Comparison of ENCODE assay signal across 8 cellular contexts in the genomic region with DNA sequence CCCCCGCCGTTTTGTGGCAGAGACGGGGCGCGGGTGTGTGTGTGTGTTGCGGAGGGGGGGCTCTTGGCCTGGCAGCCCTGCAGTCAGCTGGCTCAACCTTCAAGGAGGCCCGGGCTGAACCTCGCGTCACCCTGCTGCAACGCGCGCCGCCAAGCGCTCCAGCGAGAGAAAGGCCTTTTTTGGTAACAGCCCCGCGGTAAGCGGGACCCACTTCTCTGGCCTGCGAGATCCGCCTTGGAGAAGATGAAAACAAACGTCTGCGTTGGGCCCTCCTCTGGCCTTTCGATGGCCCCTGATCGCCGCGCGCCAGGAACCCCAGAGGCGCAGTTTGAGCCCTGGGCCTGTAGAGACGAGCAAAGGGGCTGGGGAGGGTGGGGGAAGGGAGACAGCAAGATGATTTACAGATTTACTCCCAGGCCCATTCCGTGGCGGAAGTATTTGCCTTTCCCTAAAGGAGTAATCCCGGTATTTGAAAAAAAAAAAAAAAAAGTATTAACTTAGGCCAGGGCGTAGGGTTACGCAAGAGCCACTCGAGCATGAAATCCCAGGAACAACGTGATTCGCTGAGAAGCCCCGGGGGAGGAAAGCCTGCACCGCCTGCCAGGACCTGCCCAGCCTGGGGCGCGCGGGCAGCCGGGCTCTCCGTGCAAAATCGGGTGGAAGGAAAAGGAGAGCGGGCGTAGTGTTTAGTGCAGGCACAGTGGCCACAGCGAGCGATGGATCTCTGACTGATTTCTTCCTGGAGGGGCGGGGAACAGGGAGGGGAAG. TPM values are rescaled to one million over a fixed set of nuclear protein-coding genes. Genes with fewer than 3 reads are reported as not detected.
DNase-seq lines count a peak whose midpoint lies in the region; ATAC-seq and TF ChIP-seq lines count a peak whose summit lies in the region.

No MANE protein-coding gene starts in this region.

- no peaks in the 10 kb centered on the region for H3K9me3 Mint-ChIP-seq in activated CD4-positive, alpha-beta memory T cell treated with anti-CD3 and anti-CD28 coated beads, Interleukin-2, amount 10 ng/mL, durations not matched to agents 7 days and 5 days

- H3K4me1 Mint-ChIP-seq in activated CD4-positive, alpha-beta memory T cell treated with anti-CD3 and anti-CD28 coated beads, Interleukin-2, amount 10 ng/mL, durations not matched to agents 7 days and 5 days: peaks cover 73% of the 10 kb centered on the region

- TF ChIP-seq CTCF in HL-60 (IDR thresholded peaks at IDR 0.05; ENCODE audit: insufficient read depth, low read length): no peak
- no peak for TF ChIP-seq CTCF in lung (IDR thresholded peaks at IDR 0.05; ENCODE audit: control extremely low read depth, extremely low read depth)

- H3K4me3 ChIP-seq in HL-60 (replicated peaks; ENCODE audit: insufficient read depth, low read length) (peak overlapping the region; percentile 42), lung (no peak overlapping the region)

- H3K4me1 ChIP-seq in lung (ENCODE audit: control insufficient read depth in 2 of 2, insufficient read depth in 2 of 2, low read length in 2 of 2): peaks cover 20 to 23% of the 10 kb centered on the region in 2 donors

- no peaks in the 10 kb centered on the region for H3K27me3 Mint-ChIP-seq in activated CD4-positive, alpha-beta memory T cell treated with anti-CD3 and anti-CD28 coated beads, Interleukin-2, amount 10 ng/mL, durations not matched to agents 7 days and 5 days

- H3K27ac ChIP-seq in HL-60 (replicated peaks) (peak overlapping the region; percentile 91), lung (ENCODE audit: low read depth in 1 of 2, low read length in 1 of 2) (peak overlapping the region; percentile 99 to 100)

- H3K27me3 ChIP-seq in HL-60 (ENCODE audit: insufficient read depth, poor library complexity, severe bottlenecking) (no peaks in the 10 kb centered on the region), lung (ENCODE audit: control insufficient read depth, insufficient read depth) (no peaks in the 10 kb centered on the region)

- no peaks in the 10 kb centered on the region for H3K9me3 ChIP-seq in lung (ENCODE audit: control insufficient read depth in 2 of 2, insufficient read depth in 1 of 2, low read length in 1 of 2)

- POLR2A ChIA-PET in activated CD4-positive, alpha-beta memory T cell treated with anti-CD3 and anti-CD28 coated beads, Interleukin-2, amount 10 ng/mL, durations not matched to agents 7 days and 5 days (lab: Charles Lee): interaction anchor here (0.7 to 13.6 kb wide), 16 partner anchors 9 to 124 kb away, joined by 3 to 229 read pairs (median 5); no protein-coding TSS in a partner anchor

- DNase-seq in GM03348 (ENCODE audit: low spot score): peak; percentile 94
- peak; percentile 59 to 76 for DNase-seq in HL-60 (ENCODE audit: low read depth in 1 of 2, low spot score in 1 of 2)
- peak; percentile 75 for DNase-seq in NCI-H774 (lab: John Stamatoyannopoulos, UW)
- DNase-seq in activated CD4-positive, alpha-beta memory T cell treated with anti-CD3 and anti-CD28 coated beads, Interleukin-2, amount 10 ng/mL, durations not matched to agents 7 days and 5 days: peak; percentile 85
- peak; percentile 91 for DNase-seq in ecto neural progenitor cell (ENCODE audit: low spot score)
- DNase-seq in lung (ENCODE audit: low spot score): peak; percentile 93
- DNase-seq in stimulated activated CD4-positive, alpha-beta T cell treated with anti-CD3 and anti-CD28 coated beads, TNF-alpha, amount 100 ng/mL, for 4 hours (ENCODE audit: low read depth in 3 of 3): peak in 2 of 3 experiments; percentile 70 to 72

- peak overlapping the region; percentile 85 for H3K4me3 Mint-ChIP-seq in activated CD4-positive, alpha-beta memory T cell treated with anti-CD3 and anti-CD28 coated beads, Interleukin-2, amount 10 ng/mL, durations not matched to agents 7 days and 5 days

- H3K36me3 ChIP-seq in lung (ENCODE audit: control insufficient read depth in 2 of 2, insufficient read depth in 2 of 2, low read length in 2 of 2): no peaks in the 10 kb centered on the region

- CTCF ChIA-PET in activated CD4-positive, alpha-beta memory T cell treated with anti-CD3 and anti-CD28 coated beads, Interleukin-2, amount 10 ng/mL, durations not matched to agents 7 days and 5 days (lab: Charles Lee): interaction anchor here (0.7 to 4.2 kb wide), 11 partner anchors 9 to 124 kb away, joined by 3 to 18 read pairs (median 5); no protein-coding TSS in a partner anchor

- WGBS in lung, 2 donors: 6 to 16% methylated on average over 47 to 50 of the region's 50 CpGs

- H3K36me3 Mint-ChIP-seq in activated CD4-positive, alpha-beta memory T cell treated with anti-CD3 and anti-CD28 coated beads, Interleukin-2, amount 10 ng/mL, durations not matched to agents 7 days and 5 days (ENCODE audit: low read depth): peaks cover 13% of the 10 kb centered on the region

- H3K27ac Mint-ChIP-seq in activated CD4-positive, alpha-beta memory T cell treated with anti-CD3 and anti-CD28 coated beads, Interleukin-2, amount 10 ng/mL, durations not matched to agents 7 days and 5 days: peak overlapping the region; percentile 94

- ATAC-seq in lung (ENCODE audit: insufficient read depth, low FRiP score): peak; percentile 66
- no peak for ATAC-seq in HG03039 (IDR thresholded peaks at IDR 0.05; ENCODE audit: unreplicated experiment)

RNA-seq across cellular contexts. Expression of gene IRF2BPL, which starts 4.5 kb away (rescaled TPM):
- total RNA-seq in activated CD4-positive, alpha-beta memory T cell treated with anti-CD3 and anti-CD28 coated beads, Interleukin-2, amount 10 ng/mL, durations not matched to agents 7 days and 5 days: 10 to 100 TPM; 39.0 to 39.3 TPM
- total RNA-seq in lung: 10 to 100 TPM; 42.4 to 52.4 TPM
- 10 to 100 TPM in 1 of 2 donors, 1 to 10 TPM in 1; 9.3 to 34.8 TPM for polyA plus RNA-seq in lung
